Comparison of ENCODE assay signal across 18 cellular contexts in genomic region chr9:105957830-105958229, GRCh38.
DNase-seq lines count a peak whose midpoint lies in the region; ATAC-seq, FAIRE-seq and TF ChIP-seq lines count a peak whose summit lies in the region.
"Had no signal": no experiment of that assay in that cellular context is flagged by ENCODE, and none has a peak within 500 bp of the region (broad histone marks: within the 10 kb centered on the region; RNA-seq: fewer than 3 reads in every experiment).

No MANE protein-coding gene starts in this region.

- peak overlapping the region; percentile 96 for H3K27ac Mint-ChIP-seq in neural crest cell (ENCODE audit: unreplicated experiment)
- H3K27ac Mint-ChIP-seq: HFFc6 had no signal

- 0 out of 2 replicates have a peak overlapping the region, but pooled peaks have one; percentile 40 for H3K27ac ChIP-seq in HUES6 (ENCODE audit: low read depth, low read length)
- H3K27ac ChIP-seq in coronary artery, result no peak overlapping the region
- H3K27ac ChIP-seq: BLaER1, SJSA1 had no signal

- peak; percentile 15 for DNase-seq in astrocyte of the spinal cord (ENCODE audit: low read depth, low spot score)
- no peak for DNase-seq in neural crest cell (ENCODE audit: low read depth, low spot score)
- DNase-seq in activated naive CD4-positive, alpha-beta T cell treated with anti-CD3 and anti-CD28 coated beads, Interleukin-2, amount 50 U/mL, for 16 hours, result no peak
- DNase-seq in urothelium cell line (ENCODE audit: low spot score), result no peak
- no peak for DNase-seq in coronary artery (ENCODE audit: low spot score)
- DNase-seq: activated effector memory CD4-positive, alpha-beta T cell treated with Interleukin-2 at 50 U/mL for 16 hours; anterior cingulate cortex; cortex of kidney; HFFc6; left cardiac atrium; NCI-H2171 treated with DMSO at 0.1 percent for 48 hours; small intestine; stimulated activated naive CD4-positive, alpha-beta T cell treated with Interleukin-2 at 50 U/mL for 16 hours had no signal

- H3K4me1 Mint-ChIP-seq in neural crest cell, result peaks cover 23% of the 10 kb centered on the region

- no peak overlapping the region for H3K4me3 ChIP-seq in HUES6 (ENCODE audit: low read depth, low read length)
- no peak overlapping the region for H3K4me3 ChIP-seq in astrocyte of the spinal cord (ENCODE audit: low read depth, low read length)
- no peak overlapping the region for H3K4me3 ChIP-seq in coronary artery
- H3K4me3 ChIP-seq: BLaER1, SJSA1 had no signal

- H3K4me3 Mint-ChIP-seq in neural crest cell, result no peak overlapping the region
- H3K4me3 Mint-ChIP-seq: HFFc6 had no signal

- FAIRE-seq in urothelium cell line (lab: Jason Lieb, UNC), result no peak
- FAIRE-seq: small intestine, TTC549 had no signal

- TF ChIP-seq CTCF in astrocyte of the spinal cord (IDR thresholded peaks at IDR 0.05; ENCODE audit: low read depth, low read length), result no peak
- TF ChIP-seq CTCF in neural crest cell (conservative IDR thresholded peaks at IDR 0.05), result no peak
- no peak for TF ChIP-seq CTCF in coronary artery (IDR thresholded peaks at IDR 0.05)

- H3K36me3 ChIP-seq in HUES6 (ENCODE audit: control insufficient read depth, insufficient read depth, low read length), result no peaks in the 10 kb centered on the region
- H3K36me3 ChIP-seq: BLaER1, SJSA1 had no signal

- H3K27me3 ChIP-seq in HUES6 (ENCODE audit: control insufficient read depth, insufficient read depth, low read length), result no peaks in the 10 kb centered on the region
- H3K27me3 ChIP-seq: BLaER1, SJSA1 had no signal

- in situ Hi-C loops in astrocyte of the spinal cord (cut with HindIII; ENCODE audit: low sequenced_read_pairs), result no loop called here

- no peaks in the 10 kb centered on the region for H3K9me3 ChIP-seq in HUES6 (ENCODE audit: control insufficient read depth, insufficient read depth, low read depth, low read length)
- H3K9me3 ChIP-seq: BLaER1, SJSA1 had no signal

- ATAC-seq in GM21526 (IDR thresholded peaks at IDR 0.05; ENCODE audit: low FRiP score, unreplicated experiment), result peak; percentile 63
- ATAC-seq: left cardiac atrium had no signal

- peaks cover 3% of the 10 kb centered on the region for H3K9me3 Mint-ChIP-seq in neural crest cell

- no peaks in the 10 kb centered on the region for H3K27me3 Mint-ChIP-seq in neural crest cell (ENCODE audit: low read depth)

- peaks cover 24% of the 10 kb centered on the region for H3K4me1 ChIP-seq in HUES6 (ENCODE audit: control insufficient read depth, insufficient read depth, low read length)
- H3K4me1 ChIP-seq: SJSA1 had no signal

- H3K36me3 Mint-ChIP-seq in neural crest cell (ENCODE audit: low read depth), result peaks cover 3% of the 10 kb centered on the region

- H3K9ac ChIP-seq in HUES6 (ENCODE audit: low read length), result no peak overlapping the region
- H3K9ac ChIP-seq: BLaER1 had no signal
